In the genomic region with DNA sequence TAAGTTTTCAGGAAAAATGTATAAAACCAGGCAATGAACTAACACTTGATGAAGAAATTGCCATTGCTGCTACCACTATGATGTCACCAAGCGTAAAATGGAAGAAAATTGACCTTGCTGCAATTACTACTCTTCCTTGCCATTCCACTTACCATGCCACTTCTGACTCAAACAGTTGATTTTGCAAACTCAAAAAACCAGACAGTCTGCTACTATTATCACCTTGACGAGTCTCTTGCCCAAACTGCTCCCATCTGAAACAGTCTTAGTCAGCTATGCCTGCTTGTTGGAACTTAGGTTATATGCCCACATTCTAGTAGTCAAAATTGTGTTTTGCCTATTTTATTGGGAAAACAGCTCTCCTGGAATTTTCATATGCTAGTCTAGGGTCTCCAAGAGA, we compare ENCODE assay signal across 11 cellular contexts.
"Had no signal": no experiment of that assay in that cellular context is flagged by ENCODE, and none has a peak within 500 bp of the region (broad histone marks: within the 10 kb centered on the region; RNA-seq: fewer than 3 reads in every experiment).

No MANE protein-coding gene starts in this region.

- ATAC-seq: GM23338, HCT116 had no signal

- DNase-seq: GM23248, GOT3, H7, H9, HCEC 1CT, HFFc6 had no signal

- H3K4me3 ChIP-seq: GM23248, GM23338, HAP-1 had no signal

- FAIRE-seq: H1, H54 had no signal

- H3K36me3 ChIP-seq: HAP-1 had no signal
